Comparison of ENCODE assay signal across 11 cellular contexts in genomic region chr13:112842343-112842856, GRCh38.
A peak's percentile ranks its signal among the peaks of the same experiment; 100 is the strongest.
DNase-seq lines count a peak whose midpoint lies in the region; ATAC-seq and TF ChIP-seq lines count a peak whose summit lies in the region.
"Had no signal": no experiment of that assay in that cellular context is flagged by ENCODE, and none has a peak within 500 bp of the region (broad histone marks: within the 10 kb centered on the region; RNA-seq: fewer than 3 reads in every experiment).

No MANE protein-coding gene starts in this region.

- POLR2A ChIA-PET in T-cell (lab: Charles Lee) = no interaction called here

- no peaks in the 10 kb centered on the region for H3K27me3 Mint-ChIP-seq in chondrocyte (ENCODE audit: low read depth)
- H3K27me3 Mint-ChIP-seq in T-cell = no peaks in the 10 kb centered on the region
- H3K27me3 Mint-ChIP-seq: stimulated activated naive CD8-positive, alpha-beta T cell treated with anti-CD3 and anti-CD28 coated beads, Interleukin-15, amount 100 ng/mL, for 72 hours had no signal

- ATAC-seq in GM19463 (IDR thresholded peaks at IDR 0.05; ENCODE audit: unreplicated experiment) = peak; percentile 42
- peak; percentile 65 to 66 for ATAC-seq in gastrocnemius medialis
- ATAC-seq in HG02678 (IDR thresholded peaks at IDR 0.05; ENCODE audit: unreplicated experiment) = no peak
- no peak for ATAC-seq in T-cell (replicated peaks in 1 of 4)
- ATAC-seq: HCT116 had no signal

- TF ChIP-seq CTCF in chondrocyte (IDR thresholded peaks at IDR 0.05) = no peak
- TF ChIP-seq CTCF in gastrocnemius medialis (IDR thresholded peaks at IDR 0.05 in 4 of 5, conservative IDR thresholded peaks at IDR 0.05 in 1 of 5) = no peak

- in situ Hi-C loops in gastrocnemius medialis (cut with MboI; ENCODE audit: low sequenced_read_pairs in 4 of 4) = no loop called here

- H3K27ac Mint-ChIP-seq in chondrocyte (ENCODE audit: unreplicated experiment) (peak overlapping the region; percentile 73), T-cell (no peak overlapping the region)
- H3K27ac Mint-ChIP-seq: stimulated activated naive CD8-positive, alpha-beta T cell treated with anti-CD3 and anti-CD28 coated beads, Interleukin-15, amount 100 ng/mL, for 72 hours had no signal

- H3K27me3 ChIP-seq in gastrocnemius medialis = no peaks in the 10 kb centered on the region
- H3K27me3 ChIP-seq: BLaER1 had no signal

- H3K27ac ChIP-seq in gastrocnemius medialis = peak overlapping the region; percentile 51 to 71 (median 62)
- H3K27ac ChIP-seq: BLaER1 had no signal

- H3K9me3 Mint-ChIP-seq in chondrocyte (ENCODE audit: low read depth) = peaks cover under 1% of the 10 kb centered on the region
- no peaks in the 10 kb centered on the region for H3K9me3 Mint-ChIP-seq in T-cell
- H3K9me3 Mint-ChIP-seq: stimulated activated naive CD8-positive, alpha-beta T cell treated with anti-CD3 and anti-CD28 coated beads, Interleukin-15, amount 100 ng/mL, for 72 hours had no signal

- peaks cover 0 to 6% of the 10 kb centered on the region in 2 donors for H3K36me3 ChIP-seq in gastrocnemius medialis

- peak overlapping the region; percentile 9 for H3K4me3 Mint-ChIP-seq in chondrocyte (ENCODE audit: unreplicated experiment)
- no peak overlapping the region for H3K4me3 Mint-ChIP-seq in T-cell
- H3K4me3 Mint-ChIP-seq: stimulated activated naive CD8-positive, alpha-beta T cell treated with anti-CD3 and anti-CD28 coated beads, Interleukin-15, amount 100 ng/mL, for 72 hours had no signal

- H3K4me1 ChIP-seq in gastrocnemius medialis = peaks cover 4 to 6% of the 10 kb centered on the region in 2 donors

- H3K36me3 Mint-ChIP-seq in chondrocyte (ENCODE audit: low read depth) (peaks cover 12% of the 10 kb centered on the region), T-cell (peaks cover 49% of the 10 kb centered on the region)

- peak overlapping the region in 2 of 4 donors; percentile 2 to 16 for H3K4me3 ChIP-seq in gastrocnemius medialis
- H3K4me3 ChIP-seq: BLaER1 had no signal

- intact Hi-C loops in gastrocnemius medialis (cut with DNase I; ENCODE audit: low total_unique reads) = no loop called here

- CTCF ChIA-PET in T-cell (lab: Charles Lee) = interaction anchor here in 1 of 2 donors (0.7 kb wide), 1 partner anchor 12 kb away, joined by 3 read pairs; no protein-coding TSS in a partner anchor

- no peaks in the 10 kb centered on the region for H3K9me3 ChIP-seq in gastrocnemius medialis

- H3K4me1 Mint-ChIP-seq in chondrocyte (ENCODE audit: low read depth) = peaks cover 21% of the 10 kb centered on the region
- H3K4me1 Mint-ChIP-seq in T-cell = peaks cover 0 to 5% (median 0%) of the 10 kb centered on the region in 3 donors
- H3K4me1 Mint-ChIP-seq: stimulated activated naive CD8-positive, alpha-beta T cell treated with anti-CD3 and anti-CD28 coated beads, Interleukin-15, amount 100 ng/mL, for 72 hours had no signal

- DNase-seq in chondrocyte (ENCODE audit: low spot score) (no peak), islet precursor cell (peak; percentile 45), gastrocnemius medialis (peak in 1 of 2 donors; percentile 45), D341Med (ENCODE audit: low spot score) (no peak), T-cell (no peak)
- DNase-seq in stimulated activated naive CD4-positive, alpha-beta T cell treated with Interleukin-2 at 50 U/mL for 16 hours (lab: John Stamatoyannopoulos, UW) = no peak
- DNase-seq: stimulated activated naive CD8-positive, alpha-beta T cell treated with anti-CD3 and anti-CD28 coated beads, Interleukin-15, amount 100 ng/mL, for 72 hours had no signal

- no peak for TF ChIP-seq POLR2A in gastrocnemius medialis (IDR thresholded peaks at IDR 0.05)

Comparison
In these comparisons a context has a peak if more than half of its experiments do, and no peak if none do; other contexts are left out.
1. ATAC-seq: peak in GM19463 (single experiment) and gastrocnemius medialis (2 of 2); none in HG02678 (single experiment) and T-cell (0 of 4).